14 cellular contexts compared by ENCODE assay signal in the genomic region with DNA sequence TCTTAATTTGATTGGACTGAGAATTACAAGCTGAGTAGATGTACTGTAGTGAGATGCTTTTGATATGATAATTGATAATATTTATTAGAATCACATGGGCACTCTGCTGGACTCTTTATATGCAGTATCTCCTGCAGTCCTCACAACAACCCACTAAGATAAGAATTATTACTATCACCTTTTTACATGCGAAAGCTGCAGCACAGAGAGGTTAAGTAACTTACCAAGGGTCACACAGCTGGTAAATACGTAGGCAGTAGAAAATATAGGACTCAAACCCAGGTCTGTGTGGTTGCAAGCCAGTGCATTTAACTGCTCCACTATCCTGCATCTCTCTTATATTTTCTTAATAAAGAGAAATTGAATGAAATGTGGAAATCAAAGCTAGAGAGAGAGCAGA.
"Had no signal": no experiment of that assay in that cellular context is flagged by ENCODE, and none has a peak within 500 bp of the region (broad histone marks: within the 10 kb centered on the region; RNA-seq: fewer than 3 reads in every experiment).

No MANE protein-coding gene starts in this region.

- H3K9me3 ChIP-seq: SJCRH30 had no signal

- H3K27ac ChIP-seq: PC-9, RWPE1, SJCRH30, SK-N-MC had no signal

- H2AFZ ChIP-seq: PC-9 had no signal

- H3K27me3 ChIP-seq: SJCRH30 had no signal

- ATAC-seq: Right ventricle myocardium inferior, T-cell had no signal

- FAIRE-seq: RCC 7860 had no signal

- H3K27ac Mint-ChIP-seq: T-cell had no signal

- H3K4me3 Mint-ChIP-seq: T-cell had no signal

- H3K4me3 ChIP-seq: PC-9, SJCRH30, SK-N-MC had no signal

- H3K36me3 Mint-ChIP-seq: T-cell had no signal

- H3K4me1 ChIP-seq: SJCRH30 had no signal

- H3K4me1 Mint-ChIP-seq: T-cell had no signal

- DNase-seq: Karpas-422, MM.1S, MV-4-11, NCI-H1417 treated with DMSO at 0.1 percent for 48 hours, NCI-H1694 treated with DMSO at 0.1 percent for 48 hours, NCI-H446, PC-9, SIG-M5, T-cell had no signal

- H3K36me3 ChIP-seq: SJCRH30 had no signal

- H3K4me2 ChIP-seq: PC-9 had no signal
